Comparison of ENCODE assay signal across 35 cellular contexts in the genomic region with DNA sequence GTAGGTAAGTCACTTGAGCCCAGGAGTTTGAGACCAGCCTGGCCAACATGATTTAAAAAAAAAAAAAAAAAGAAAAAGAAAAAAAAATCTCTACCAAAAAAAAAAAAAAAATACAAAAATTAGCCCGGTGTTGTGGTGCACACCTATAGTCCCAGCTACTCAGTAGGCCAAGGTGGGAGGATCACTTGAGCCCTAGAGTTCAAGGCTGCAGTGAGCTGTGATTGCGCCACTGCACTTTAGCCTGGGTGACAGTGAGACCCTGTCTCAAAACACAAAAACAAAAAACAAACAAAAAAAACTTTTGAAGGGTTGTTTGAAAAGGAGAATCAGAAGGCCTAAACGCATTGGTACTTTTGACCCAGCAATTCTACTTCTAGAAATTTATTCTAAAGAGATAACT. TPM values are rescaled to one million over a fixed set of nuclear protein-coding genes. Genes with fewer than 3 reads are reported as not detected.
"Had no signal": no experiment of that assay in that cellular context is flagged by ENCODE, and none has a peak within 500 bp of the region (broad histone marks: within the 10 kb centered on the region; RNA-seq: fewer than 3 reads in every experiment).

No MANE protein-coding gene starts in this region.

- H3K9me3 ChIP-seq: adrenal gland, ascending aorta, body of pancreas had no signal

- ATAC-seq: activated naive CD4-positive, alpha-beta T cell treated with anti-CD3 and anti-CD28 coated beads, Interleukin-2, amount 50 U/mL, for 72 hours; activated naive CD8-positive, alpha-beta T cell treated with anti-CD3 and anti-CD28 coated beads, Interleukin-2, amount 50 U/mL, for 24 hours; activated T-cell treated with anti-CD3 and anti-CD28 coated beads, Interleukin-2, amount 50 U/mL, for 4 hours; activated T-cell treated with anti-CD3 and anti-CD28 coated beads, Interleukin-2, amount 50 U/mL, for 72 hours; activated T-helper 17 cell treated with anti-CD3 and anti-CD28 coated beads, Interleukin-2, amount 50 U/mL, for 72 hours; body of pancreas had no signal

- H3K4me1 ChIP-seq: adrenal gland, ascending aorta, body of pancreas had no signal

- H3K27me3 ChIP-seq: adrenal gland, ascending aorta, body of pancreas, brain microvascular endothelial cell, cardiac muscle cell had no signal

- H3K36me3 ChIP-seq: adrenal gland, ascending aorta, brain microvascular endothelial cell, cardiac muscle cell had no signal

- DNase-seq: activated effector memory CD4-positive, alpha-beta T cell treated with anti-CD3 and anti-CD28 coated beads, Interleukin-2, amount 50 U/mL, for 16 hours; activated effector memory CD4-positive, alpha-beta T cell treated with Interleukin-2 at 50 U/mL for 16 hours; activated gamma-delta T cell; activated gamma-delta T cell treated with Interleukin-2 at 50 U/mL for 16 hours; activated naive CD4-positive, alpha-beta T cell; activated naive CD4-positive, alpha-beta T cell treated with anti-CD3 and anti-CD28 coated beads for 36 hours; activated naive CD4-positive, alpha-beta T cell treated with anti-CD3 and anti-CD28 coated beads, Interleukin-2, amount 10 ng/mL, durations not matched to agents 7 days and 5 days; activated naive CD4-positive, alpha-beta T cell treated with anti-CD3 and anti-CD28 coated beads, Interleukin-2, amount 50 U/mL, for 16 hours; activated naive CD4-positive, alpha-beta T cell treated with Interleukin-2 at 50 U/mL for 16 hours; activated naive CD8-positive, alpha-beta T cell treated with anti-CD3 and anti-CD28 coated beads for 36 hours; activated naive CD8-positive, alpha-beta T cell treated with anti-CD3 and anti-CD28 coated beads, Interleukin-2, amount 10 ng/mL, durations not matched to agents 7 days and 5 days; activated naive CD8-positive, alpha-beta T cell treated with anti-CD3 and anti-CD28 coated beads, Interleukin-2, amount 50 U/mL, for 24 hours; activated T-cell treated with anti-CD3 and anti-CD28 coated beads, Interleukin-2, amount 50 U/mL, for 1 hour; activated T-cell treated with anti-CD3 and anti-CD28 coated beads, Interleukin-2, amount 50 U/mL, for 24 hours; activated T-cell treated with anti-CD3 and anti-CD28 coated beads, Interleukin-2, amount 50 U/mL, for 4 hours; activated T-cell treated with anti-CD3 and anti-CD28 coated beads, Interleukin-2, amount 50 U/mL, for 48 hours; activated T-cell treated with anti-CD3 and anti-CD28 coated beads, Interleukin-2, amount 50 U/mL, for 72 hours; adrenal gland; amniotic stem cell; amygdala; anterior cingulate cortex; aorta; body of pancreas; brain microvascular endothelial cell; caudate nucleus; central memory CD4-positive, alpha-beta T cell; cerebellar nuclear complex had no signal

- FAIRE-seq: astrocyte, bronchial epithelial cell had no signal

- H3K27ac ChIP-seq: adrenal gland, ascending aorta, body of pancreas, brain microvascular endothelial cell, cardiac muscle cell had no signal

- H3K4me3 ChIP-seq: adrenal gland, ascending aorta, body of pancreas, cardiac muscle cell had no signal

RNA-seq across cellular contexts. Expression of a gene that starts 13.7 kb away (rescaled TPM):
- total RNA-seq: activated naive CD8-positive, alpha-beta T cell treated with anti-CD3 and anti-CD28 coated beads, Interleukin-2, amount 10 ng/mL, durations not matched to agents 7 days and 5 days; activated T-cell treated with anti-CD3 and anti-CD28 coated beads, Interleukin-2, amount 50 U/mL, for 4 hours; activated T-helper 1 cell treated with anti-CD3 and anti-CD28 coated beads, Interleukin-12 subunit alpha, Interleukin-12 subunit beta, Interleukin-2, Interleukin-4 antibody, amounts not matched to agents 30 ng/mL and 10 ng/mL and 1 ng/mL, durations not matched to agents 14 hours and 24 hours and 36 hours; activated T-helper 17 cell treated with anti-CD3 and anti-CD28 coated beads, Interleukin-2, amount 50 U/mL, for 72 hours; activated T-helper 2 cell treated with anti-CD3 and anti-CD28 coated beads, Interferon-gamma antibody, Interleukin-2, Interleukin-4, amounts not matched to agents 10 μg/mL and 5 μg/mL and 100 μg/mL, durations not matched to agents 14 hours and 24 hours and 36 hours; ascending aorta; body of pancreas had no signal
- polyA plus RNA-seq: aorta had no signal
